In genomic region chr2:86224645-86225355, GRCh38 we compare ENCODE assay signal across 8 cellular contexts. TPM values are rescaled to one million over a fixed set of nuclear protein-coding genes. Genes with fewer than 3 reads are reported as not detected.
DNase-seq lines count a peak whose midpoint lies in the region; ATAC-seq and TF ChIP-seq lines count a peak whose summit lies in the region.

No MANE protein-coding gene starts in this region.

- CTCF ChIA-PET in Calu3 (lab: Charles Lee): no interaction called here

- H3K36me3 Mint-ChIP-seq in T-helper 1 cell treated with Interleukin-12 subunit alpha and Interleukin-12 subunit beta and Interleukin-4 antibody, amounts not matched to agents 30 μg/mL and 1 μg/mL, for 36 hours (ENCODE audit: low read depth): no peaks in the 10 kb centered on the region
- H3K36me3 Mint-ChIP-seq in T-helper 17 cell (ENCODE audit: low read depth) (no peaks in the 10 kb centered on the region), Calu3 (ENCODE audit: insufficient read depth, unreplicated experiment) (no peaks in the 10 kb centered on the region)
- no peaks in the 10 kb centered on the region for H3K36me3 Mint-ChIP-seq in stimulated activated memory B cell treated with anti-CD40 and anti-IgM and Interleukin-4, amounts not matched to agents 10 μg/mL and 1 μg/mL and 100 μg/mL, for 72 hours

- no peak for TF ChIP-seq CTCF in Calu3 (IDR thresholded peaks at IDR 0.05; ENCODE audit: unreplicated experiment)

- no peak overlapping the region for H3K4me3 Mint-ChIP-seq in T-helper 1 cell treated with Interleukin-12 subunit alpha and Interleukin-12 subunit beta and Interleukin-4 antibody, amounts not matched to agents 30 μg/mL and 1 μg/mL, for 36 hours
- no peak overlapping the region for H3K4me3 Mint-ChIP-seq in T-helper 17 cell
- no peak overlapping the region for H3K4me3 Mint-ChIP-seq in stimulated activated memory B cell treated with anti-CD40 and anti-IgM and Interleukin-4, amounts not matched to agents 10 μg/mL and 1 μg/mL and 100 μg/mL, for 72 hours
- no peak overlapping the region for H3K4me3 Mint-ChIP-seq in Calu3 (ENCODE audit: low read depth, unreplicated experiment)

- H3K9me3 ChIP-seq in T-helper 17 cell (ENCODE audit: control insufficient read depth, low read length, poor library complexity, severe bottlenecking): no peaks in the 10 kb centered on the region

- H3K9me3 Mint-ChIP-seq in T-helper 1 cell treated with Interleukin-12 subunit alpha and Interleukin-12 subunit beta and Interleukin-4 antibody, amounts not matched to agents 30 μg/mL and 1 μg/mL, for 36 hours: no peaks in the 10 kb centered on the region
- H3K9me3 Mint-ChIP-seq in stimulated activated memory B cell treated with anti-CD40 and anti-IgM and Interleukin-4, amounts not matched to agents 10 μg/mL and 1 μg/mL and 100 μg/mL, for 72 hours: no peaks in the 10 kb centered on the region
- no peaks in the 10 kb centered on the region for H3K9me3 Mint-ChIP-seq in Calu3 (ENCODE audit: low read depth, unreplicated experiment)

- DNase-seq in T-helper 1 cell (no peak), T-helper 17 cell (no peak), hepatic stellate cell (ENCODE audit: low spot score) (peak; percentile 44), Calu3 (no peak), germinal center (ENCODE audit: low spot score) (no peak), NCI-H2029 (lab: John Stamatoyannopoulos, UW) (no peak)

- H3K27ac Mint-ChIP-seq in T-helper 1 cell treated with Interleukin-12 subunit alpha and Interleukin-12 subunit beta and Interleukin-4 antibody, amounts not matched to agents 30 μg/mL and 1 μg/mL, for 36 hours: peak overlapping the region; percentile 90
- H3K27ac Mint-ChIP-seq in T-helper 17 cell (peak overlapping the region; percentile 81), Calu3 (ENCODE audit: unreplicated experiment) (no peak overlapping the region)
- H3K27ac Mint-ChIP-seq in stimulated activated memory B cell treated with anti-CD40 and anti-IgM and Interleukin-4, amounts not matched to agents 10 μg/mL and 1 μg/mL and 100 μg/mL, for 72 hours: peak overlapping the region; percentile 3

- ATAC-seq in T-helper 17 cell: no peak
- ATAC-seq in stimulated activated memory B cell treated with anti-CD40 and anti-IgM and Interleukin-4, amounts not matched to agents 10 μg/mL and 1 μg/mL and 100 μg/mL, for 72 hours: no peak

- peaks cover 17% of the 10 kb centered on the region for H3K4me1 Mint-ChIP-seq in T-helper 1 cell treated with Interleukin-12 subunit alpha and Interleukin-12 subunit beta and Interleukin-4 antibody, amounts not matched to agents 30 μg/mL and 1 μg/mL, for 36 hours (ENCODE audit: low read depth)
- peaks cover 15% of the 10 kb centered on the region for H3K4me1 Mint-ChIP-seq in T-helper 17 cell
- H3K4me1 Mint-ChIP-seq in stimulated activated memory B cell treated with anti-CD40 and anti-IgM and Interleukin-4, amounts not matched to agents 10 μg/mL and 1 μg/mL and 100 μg/mL, for 72 hours: peaks cover 33% of the 10 kb centered on the region
- H3K4me1 Mint-ChIP-seq in Calu3 (ENCODE audit: low read depth, unreplicated experiment): no peaks in the 10 kb centered on the region

- BruUV-seq in Calu3 (replicated peaks; lab: Mats Ljungman, UMichigan): no TSS peak

- H3K27me3 Mint-ChIP-seq in T-helper 1 cell treated with Interleukin-12 subunit alpha and Interleukin-12 subunit beta and Interleukin-4 antibody, amounts not matched to agents 30 μg/mL and 1 μg/mL, for 36 hours (ENCODE audit: low read depth): no peaks in the 10 kb centered on the region
- H3K27me3 Mint-ChIP-seq in T-helper 17 cell (no peaks in the 10 kb centered on the region), Calu3 (ENCODE audit: unreplicated experiment) (no peaks in the 10 kb centered on the region)
- no peaks in the 10 kb centered on the region for H3K27me3 Mint-ChIP-seq in stimulated activated memory B cell treated with anti-CD40 and anti-IgM and Interleukin-4, amounts not matched to agents 10 μg/mL and 1 μg/mL and 100 μg/mL, for 72 hours

- intact Hi-C loops in Calu3 (cut with micrococcal nuclease; ENCODE audit: unreplicated experiment): loop anchor here (5.0 kb wide), 1 partner anchor 73 kb away; no protein-coding TSS in a partner anchor

RNA-seq across cellular contexts. Expression of gene MRPL35, which starts 25.5 kb away (rescaled TPM):
- 1 to 10 TPM; 9.0 to 9.6 TPM for total RNA-seq in T-helper 17 cell
- total RNA-seq in Calu3 (2022): 36.2 and 41.5 TPM in 2 replicates

RNA-seq across cellular contexts. Expression of gene IMMT, which starts 29.5 kb away (rescaled TPM):
- 10 to 100 TPM; 57.8 to 61.3 TPM for total RNA-seq in T-helper 17 cell
- 86.7 and 88.7 TPM in 2 replicates for total RNA-seq in Calu3 (2022)
